ENCODE assay signal across 10 cellular contexts in genomic region chr12:113403435-113404415, GRCh38. TPM values are rescaled to one million over a fixed set of nuclear protein-coding genes. Genes with fewer than 3 reads are reported as not detected.
DNase-seq lines count a peak whose midpoint lies in the region; ATAC-seq and TF ChIP-seq lines count a peak whose summit lies in the region.
"Had no signal": no experiment of that assay in that cellular context is flagged by ENCODE, and none has a peak within 500 bp of the region (broad histone marks: within the 10 kb centered on the region; RNA-seq: fewer than 3 reads in every experiment).

SDS (minus strand) TSS chr12:113403887; CDS start chr12:113399708, 4,179 bp downstream.

- no peak for TF ChIP-seq CTCF in stomach (IDR thresholded peaks at IDR 0.05)
- TF ChIP-seq CTCF in foreskin fibroblast (IDR thresholded peaks at IDR 0.05; ENCODE audit: low read depth, low read length) = no peak

- TF ChIP-seq EP300 in stomach (IDR thresholded peaks at IDR 0.05) = no peak

- H3K27me3 ChIP-seq in stomach = peaks cover 0 to 42% (median 2%) of the 10 kb centered on the region in 3 donors

- DNase-seq in KBM-7 = peak; percentile 89
- DNase-seq in UCSD-AML1 (lab: John Stamatoyannopoulos, UW; ENCODE audit: unreplicated experiment) = peak; percentile 52
- peak in 41 of 42 donors; percentile 34 to 87 (median 63) for DNase-seq in head of caudate nucleus
- peak; percentile 31 for DNase-seq in stomach
- no peak for DNase-seq in foreskin fibroblast
- DNase-seq in NCI-H774 (lab: John Stamatoyannopoulos, UW) = no peak
- DNase-seq in AG08395 (ENCODE audit: low spot score) = no peak
- DNase-seq: activated naive CD8-positive, alpha-beta T cell treated with anti-CD3 and anti-CD28 coated beads, Interleukin-2, amount 50 U/mL, for 24 hours had no signal

- H3K4me1 ChIP-seq in stomach = peaks cover 0 to 10% (median 10%) of the 10 kb centered on the region in 4 donors

- H3K27ac ChIP-seq in stomach = peak within 1 kb of the TSS in 1 of 5 donors; percentile 8
- H3K27ac ChIP-seq: SK-N-MC had no signal

- H3K36me3 ChIP-seq in stomach = no peaks in the 10 kb centered on the region

- H3K9me3 ChIP-seq in stomach = no peaks in the 10 kb centered on the region

- in situ Hi-C loops in KBM-7 (cut with MboI; ENCODE audit: low pct_unique_long_range_greater_than_20kb, low sequenced_read_pairs) = no loop called here

- H3K4me3 ChIP-seq in stomach = no peak within 1 kb of the TSS
- H3K4me3 ChIP-seq in foreskin fibroblast (ENCODE audit: low read depth in 1 of 2, low read length in 2 of 2) = no peak within 1 kb of the TSS
- H3K4me3 ChIP-seq: SK-N-MC had no signal

- 23 to 35% (median 28%) methylated on average over 13 to 14 of the region's 14 CpGs for WGBS in stomach, 5 donors

- intact Hi-C loops in head of caudate nucleus (cut with DNase I) (no loop called here), stomach (cut with DNase I; ENCODE audit: low total_unique reads) (no loop called here)

- no peak for TF ChIP-seq POLR2A in stomach (IDR thresholded peaks at IDR 0.05)

- ATAC-seq in GM18858 (IDR thresholded peaks at IDR 0.05; ENCODE audit: unreplicated experiment) = no peak
- ATAC-seq: activated naive CD8-positive, alpha-beta T cell treated with anti-CD3 and anti-CD28 coated beads, Interleukin-2, amount 50 U/mL, for 24 hours had no signal

RNA-seq across cellular contexts. Expression of gene SDS, which starts in this region (rescaled TPM):
- 1 to 10 TPM in 2 of 5 donors, not detected in 3; 1.2 to 4.2 TPM for total RNA-seq in stomach
- 1 to 10 TPM in 2 of 3 donors, under 1 TPM in 1; 0.25 to 4.7 (median 1.4) TPM for polyA plus RNA-seq in stomach

Comparison
In these comparisons a context has a peak if more than half of its experiments do, and no peak if none do; other contexts are left out.
1. DNase-seq: peak in KBM-7 (single experiment), UCSD-AML1 (single experiment), head of caudate nucleus (41 of 42) and stomach (single experiment); none in foreskin fibroblast (0 of 2), NCI-H774 (single experiment) and AG08395 (single experiment).